In genomic region chr11:36376888-36377758, GRCh38 we compare ENCODE assay signal across 8 cellular contexts.
DNase-seq lines count a peak whose midpoint lies in the region; ATAC-seq and TF ChIP-seq lines count a peak whose summit lies in the region.

No MANE protein-coding gene starts in this region.

- no peaks in the 10 kb centered on the region for H3K9me3 ChIP-seq in aorta (ENCODE audit: control insufficient read depth, low read length)

- H3K4me3 ChIP-seq in aorta (ENCODE audit: low read length in 2 of 2) = peak overlapping the region; percentile 30 to 61

- H3K4me1 Mint-ChIP-seq in CD14-positive monocyte (peaks cover 59% of the 10 kb centered on the region), glutamatergic neuron (ENCODE audit: low read depth, unreplicated experiment) (no peaks in the 10 kb centered on the region)

- ATAC-seq in GM21576 (IDR thresholded peaks at IDR 0.05; ENCODE audit: unreplicated experiment) = peak; percentile 56
- ATAC-seq in omental fat pad (ENCODE audit: low FRiP score) = peak; percentile 60
- peak; percentile 83 for ATAC-seq in aorta (ENCODE audit: low FRiP score)
- ATAC-seq in HG03175 (IDR thresholded peaks at IDR 0.05; ENCODE audit: unreplicated experiment) = no peak

- TF ChIP-seq CTCF in CD14-positive monocyte (IDR thresholded peaks at IDR 0.05) = peak; percentile 79
- TF ChIP-seq CTCF in glutamatergic neuron (IDR thresholded peaks at IDR 0.05; ENCODE audit: partially characterized antibody, unreplicated experiment) = peak; percentile 39
- TF ChIP-seq CTCF in omental fat pad (IDR thresholded peaks at IDR 0.05) = no peak

- no peaks in the 10 kb centered on the region for H3K27me3 ChIP-seq in aorta (ENCODE audit: control insufficient read depth in 1 of 2, insufficient read depth in 2 of 2, low read length in 1 of 2)

- no peaks in the 10 kb centered on the region for H3K36me3 ChIP-seq in aorta (ENCODE audit: control insufficient read depth in 1 of 2, insufficient read depth in 2 of 2, low read length in 1 of 2)

- peaks cover 0 to 8% (median 5%) of the 10 kb centered on the region in 7 donors for H3K9me3 Mint-ChIP-seq in CD14-positive monocyte
- H3K9me3 Mint-ChIP-seq in glutamatergic neuron (ENCODE audit: unreplicated experiment) = peaks cover 2% of the 10 kb centered on the region

- peak overlapping the region; percentile 96 to 99 for H3K4me3 Mint-ChIP-seq in CD14-positive monocyte
- H3K4me3 Mint-ChIP-seq in glutamatergic neuron (ENCODE audit: unreplicated experiment) = peak overlapping the region; percentile 93

- DNase-seq in CD14-positive monocyte (ENCODE audit: low spot score) = peak; percentile 53
- DNase-seq in NCI-H748 (lab: John Stamatoyannopoulos, UW; ENCODE audit: unreplicated experiment) = peak; percentile 65
- peak; percentile 58 for DNase-seq in activated effector memory CD4-positive, alpha-beta T cell treated with Interleukin-2 at 50 U/mL for 16 hours
- DNase-seq in glutamatergic neuron = peak; percentile 71
- no peak for DNase-seq in omental fat pad (ENCODE audit: low spot score)
- peak; percentile 81 to 84 for DNase-seq in aorta

- WGBS in aorta, 2 donors = 0% methylated on average over 64 to 68 of the region's 68 CpGs

- intact Hi-C loops in CD14-positive monocyte (cut with micrococcal nuclease) (loop anchor here in 1 of 2 donors (5.0 kb wide), 2 partner anchors 35 to 95 kb away; no protein-coding TSS in a partner anchor), aorta (cut with DNase I) (loop anchor here in 1 of 2 donors (5.0 kb wide), 1 partner anchor 80 kb away; no protein-coding TSS in a partner anchor)

- H3K27ac ChIP-seq in aorta (ENCODE audit: low read depth in 1 of 2, low read length in 2 of 2) = no peak overlapping the region

- H3K36me3 Mint-ChIP-seq in CD14-positive monocyte (peaks cover 8 to 10% of the 10 kb centered on the region in 2 donors), glutamatergic neuron (ENCODE audit: unreplicated experiment) (no peaks in the 10 kb centered on the region)

- H3K27ac Mint-ChIP-seq in CD14-positive monocyte (peak overlapping the region; percentile 31 to 89 (median 67)), glutamatergic neuron (ENCODE audit: unreplicated experiment) (no peak overlapping the region)

- peaks cover 0 to 4% of the 10 kb centered on the region in 2 donors for H3K4me1 ChIP-seq in aorta (ENCODE audit: control insufficient read depth in 1 of 2, insufficient read depth in 2 of 2, low read length in 2 of 2)

- H3K27me3 Mint-ChIP-seq in CD14-positive monocyte (ENCODE audit: low read depth in 3 of 3) (peaks cover 38 to 59% (median 41%) of the 10 kb centered on the region in 3 donors), glutamatergic neuron (ENCODE audit: unreplicated experiment) (peaks cover 18% of the 10 kb centered on the region)

Comparison
In these comparisons a context has a peak if more than half of its experiments do, and no peak if none do; other contexts are left out.
1. CTCF ChIP-seq: peak in CD14-positive monocyte (single experiment) and glutamatergic neuron (single experiment); none in omental fat pad (0 of 3).